Comparison of ENCODE assay signal across 20 cellular contexts in the genomic region with DNA sequence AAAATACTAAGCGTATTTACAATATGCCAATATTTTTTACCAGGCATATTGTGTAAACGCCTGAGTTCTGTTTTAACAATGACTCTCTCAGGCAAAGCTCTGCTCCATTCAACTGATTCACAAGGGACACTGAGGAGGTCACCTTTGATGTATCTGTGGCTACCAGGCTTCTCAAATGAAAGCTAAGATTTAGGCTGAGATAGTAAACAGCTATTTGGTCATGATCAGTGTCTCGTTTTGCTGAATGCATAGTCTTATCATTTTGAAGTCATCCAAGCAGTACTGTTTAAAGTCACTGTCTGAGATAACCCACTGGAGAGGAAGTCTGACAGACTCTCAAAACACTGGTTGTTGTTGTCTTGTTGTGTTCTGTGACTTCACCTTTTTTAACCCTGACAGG. TPM values are rescaled to one million over a fixed set of nuclear protein-coding genes. Genes with fewer than 3 reads are reported as not detected.
DNase-seq lines count a peak whose midpoint lies in the region; FAIRE-seq and TF ChIP-seq lines count a peak whose summit lies in the region.
"Had no signal": no experiment of that assay in that cellular context is flagged by ENCODE, and none has a peak within 500 bp of the region (broad histone marks: within the 10 kb centered on the region; RNA-seq: fewer than 3 reads in every experiment).

No MANE protein-coding gene starts in this region.

- no peak overlapping the region for H4K91ac ChIP-seq in H1 (replicated peaks; ENCODE audit: insufficient read length, low read length)

- no peak overlapping the region for H2BK15ac ChIP-seq in H1 (ENCODE audit: low read length)

- no peak for TF ChIP-seq POLR2A in H1 (IDR thresholded peaks at IDR 0.05; ENCODE audit: control extremely low read depth in 1 of 2, low read depth in 2 of 2, low read length in 2 of 2)

- no peak overlapping the region for H3K23ac ChIP-seq in H1 (ENCODE audit: insufficient read length)

- H3K79me1 ChIP-seq in H1 (ENCODE audit: low read depth, low read length): no peaks in the 10 kb centered on the region

- H3F3A ChIP-seq in smooth muscle cell (ENCODE audit: low read depth): peaks cover 4% of the 10 kb centered on the region

- WGBS in H1 (ENCODE audit: extremely low coverage in 1 of 2, insufficient coverage in 1 of 2, insufficient read length in 1 of 2, insufficient replicate concordance in 2 of 2, low coverage in 1 of 2, low lambda C conversion rate in 2 of 2, missing lambda C conversion rate in 1 of 2), 2 experiments: 78% methylated on average over 3 of the region's 3 CpGs; no CpG with 5 or more reads in 1 of the 2 experiments
- 14% methylated on average over 3 of the region's 3 CpGs for WGBS in smooth muscle cell (ENCODE audit: low lambda C conversion rate)

- no peaks in the 10 kb centered on the region for H3K27me3 ChIP-seq in HUES48 (ENCODE audit: control insufficient read depth, insufficient read depth, low read length)
- H3K27me3 ChIP-seq in H1 (replicated peaks in 1 of 4; ENCODE audit: control insufficient read depth in 3 of 4, extremely low read depth in 1 of 4, insufficient read depth in 3 of 4, low read length in 3 of 4): no peaks in the 10 kb centered on the region
- H3K27me3 ChIP-seq in smooth muscle cell (ENCODE audit: low read depth): no peaks in the 10 kb centered on the region
- H3K27me3 ChIP-seq in ascending aorta: no peaks in the 10 kb centered on the region
- H3K27me3 ChIP-seq: BLaER1 had no signal

- H2BK5ac ChIP-seq in H1 (ENCODE audit: low read depth, low read length): no peak overlapping the region

- no peak overlapping the region for H2BK120ac ChIP-seq in H1 (replicated peaks; ENCODE audit: low read depth, low read length)

- no peaks in the 10 kb centered on the region for H3K9me3 ChIP-seq in HUES48 (ENCODE audit: control insufficient read depth, insufficient read depth, low read length)
- no peaks in the 10 kb centered on the region for H3K9me3 ChIP-seq in H1 (ENCODE audit: insufficient read depth in 2 of 2, low read depth in 1 of 2, low read length in 1 of 2)
- no peaks in the 10 kb centered on the region for H3K9me3 ChIP-seq in smooth muscle cell (replicated peaks; ENCODE audit: low read depth)
- no peaks in the 10 kb centered on the region for H3K9me3 ChIP-seq in ascending aorta
- H3K9me3 ChIP-seq: BLaER1, HAP-1 had no signal

- H2AFZ ChIP-seq in H1 (ENCODE audit: low read length): peak overlapping the region; percentile 4; the same call in 1 of the 2 replicates
- H2AFZ ChIP-seq in smooth muscle cell (ENCODE audit: low read depth): peak overlapping the region; percentile 9

- H3K9ac ChIP-seq in HUES48 (ENCODE audit: low read depth, low read length) (no peak overlapping the region), H1 (replicated peaks in 1 of 4; ENCODE audit: extremely low read depth in 1 of 4, low read depth in 3 of 4, low read length in 3 of 4) (no peak overlapping the region), smooth muscle cell (ENCODE audit: low read depth) (no peak overlapping the region)
- H3K9ac ChIP-seq: BLaER1 had no signal

- CTCF ChIA-PET in H1 (lab: Charles Lee; ENCODE audit: partially characterized antibody): interaction anchor here (1.7 kb wide), 1 partner anchor 13 kb away, joined by 5 read pairs; no protein-coding TSS in a partner anchor

- intact Hi-C loops in ascending aorta (cut with DNase I): no loop called here

- no peak overlapping the region for H2BK20ac ChIP-seq in H1 (ENCODE audit: low read length)

- H3K4me2 ChIP-seq in H1 (ENCODE audit: insufficient read depth in 1 of 2, low read depth in 2 of 2, low read length in 2 of 2): no peak overlapping the region
- no peak overlapping the region for H3K4me2 ChIP-seq in smooth muscle cell
- H3K4me2 ChIP-seq: BLaER1 had no signal

- H2AK5ac ChIP-seq in H1 (ENCODE audit: low read depth, low read length): no peak overlapping the region

- peak; percentile 47 for DNase-seq in DMS53 (lab: John Stamatoyannopoulos, UW)
- DNase-seq in DMS53 treated with DMSO at 0.1 percent for 48 hours (lab: John Stamatoyannopoulos, UW; ENCODE audit: unreplicated experiment): no peak
- DNase-seq in H1 (ENCODE audit: low read depth in 1 of 2, low spot score in 2 of 2): no peak
- no peak for DNase-seq in smooth muscle cell (lab: John Stamatoyannopoulos, UW; ENCODE audit: unreplicated experiment)
- no peak for DNase-seq in ascending aorta (ENCODE audit: low spot score in 2 of 2)
- DNase-seq in NCI-H82 treated with DMSO at 0.1 percent for 48 hours (lab: John Stamatoyannopoulos, UW; ENCODE audit: unreplicated experiment): no peak
- no peak for DNase-seq in effector CD8-positive, alpha-beta T cell (lab: John Stamatoyannopoulos, UW)
- DNase-seq: CD8-positive, alpha-beta memory T cell; DMS79; EL; GDM1; GOT3 had no signal

- no peak overlapping the region for H3K56ac ChIP-seq in H1 (replicated peaks; ENCODE audit: insufficient read length, low read depth, low read length)

- no peaks in the 10 kb centered on the region for H3K36me3 ChIP-seq in HUES48 (ENCODE audit: control insufficient read depth, insufficient read depth, low read length)
- H3K36me3 ChIP-seq in H1 (ENCODE audit: control insufficient read depth in 2 of 4, insufficient read depth in 4 of 4, low read length in 3 of 4): no peaks in the 10 kb centered on the region
- no peaks in the 10 kb centered on the region for H3K36me3 ChIP-seq in smooth muscle cell (ENCODE audit: low read depth)
- H3K36me3 ChIP-seq in ascending aorta: no peaks in the 10 kb centered on the region
- H3K36me3 ChIP-seq: BLaER1, HAP-1 had no signal

- peak overlapping the region; percentile 28 for H3K27ac ChIP-seq in HUES48 (ENCODE audit: low read depth, low read length)
- H3K27ac ChIP-seq in H1 (ENCODE audit: low read depth, low read length): no peak overlapping the region
- no peak overlapping the region for H3K27ac ChIP-seq in smooth muscle cell (ENCODE audit: low read depth)
- H3K27ac ChIP-seq in ascending aorta: no peak overlapping the region
- H3K27ac ChIP-seq: 22Rv1, BLaER1 had no signal

- no peak overlapping the region for H4K5ac ChIP-seq in H1 (ENCODE audit: insufficient read length, low read depth, low read length)

- no peaks in the 10 kb centered on the region for H3K23me2 ChIP-seq in H1 (ENCODE audit: low read depth, low read length)

- POLR2A ChIA-PET in H1 (lab: Charles Lee; ENCODE audit: partially characterized antibody): interaction anchor here (0.7 to 0.8 kb wide), 2 partner anchors 13 to 232 kb away, joined by 3 read pairs; a partner anchor contains a TSS

- H3K4me1 ChIP-seq in HUES48 (ENCODE audit: control insufficient read depth, insufficient read depth, low read length) (no peaks in the 10 kb centered on the region), H1 (replicated peaks in 1 of 4; ENCODE audit: control insufficient read depth in 3 of 4, insufficient read depth in 4 of 4, low read length in 3 of 4) (peaks cover 0 to 3% (median 0%) of the 10 kb centered on the region in 4 experiments; a peak in 1 of 7 replicates), smooth muscle cell (ENCODE audit: low read depth) (peaks cover 4% of the 10 kb centered on the region), ascending aorta (no peaks in the 10 kb centered on the region)
- H3K4me1 ChIP-seq: BLaER1 had no signal

- no peak overlapping the region for H3K18ac ChIP-seq in H1 (ENCODE audit: extremely low read depth, low read length)

- no peak for TF ChIP-seq CTCF in H1 (IDR thresholded peaks at IDR 0.05; ENCODE audit: control extremely low read depth in 1 of 3, insufficient read depth in 1 of 3, low read depth in 1 of 3, low read length in 3 of 3)
- TF ChIP-seq CTCF in smooth muscle cell (IDR thresholded peaks at IDR 0.05; ENCODE audit: borderline replicate concordance, insufficient read depth, poor library complexity, severe bottlenecking): no peak
- no peak for TF ChIP-seq CTCF in ascending aorta (IDR thresholded peaks at IDR 0.05)

- no peak overlapping the region for H4K8ac ChIP-seq in H1 (ENCODE audit: extremely low read depth, insufficient read depth, low read length)

- H3K4me3 ChIP-seq in HUES48 (ENCODE audit: low read depth, low read length) (no peak overlapping the region), H1 (ENCODE audit: extremely low read depth in 1 of 4, insufficient read depth in 2 of 4, low read depth in 3 of 4, low read length in 4 of 4) (no peak overlapping the region), smooth muscle cell (no peak overlapping the region), ascending aorta (no peak overlapping the region)
- H3K4me3 ChIP-seq: BLaER1, HAP-1 had no signal

- no peak for TF ChIP-seq RAD21 in H1 (IDR thresholded peaks at IDR 0.05 in 1 of 2, conservative IDR thresholded peaks at IDR 0.05 in 1 of 2; ENCODE audit: low read depth in 2 of 2, low read length in 2 of 2)

- no peak for TF ChIP-seq EP300 in H1 (IDR thresholded peaks at IDR 0.05; ENCODE audit: borderline replicate concordance in 1 of 2, low read depth in 2 of 2, low read length in 2 of 2)

- FAIRE-seq in H1 (lab: Jason Lieb, UNC): no peak
- FAIRE-seq: GM12892, GM19239, HepG2 had no signal

- H3K4ac ChIP-seq in H1 (replicated peaks; ENCODE audit: insufficient read length, low read depth, low read length): no peak overlapping the region

- H2BK12ac ChIP-seq in H1 (ENCODE audit: low read depth, low read length): no peak overlapping the region

- H4K20me1 ChIP-seq in H1 (replicated peaks in 1 of 2; ENCODE audit: control insufficient read depth in 1 of 2, insufficient read depth in 2 of 2, low read length in 2 of 2): no peaks in the 10 kb centered on the region
- no peaks in the 10 kb centered on the region for H4K20me1 ChIP-seq in smooth muscle cell (ENCODE audit: low read depth)
- H4K20me1 ChIP-seq: BLaER1 had no signal

- no peak overlapping the region for H3K14ac ChIP-seq in H1 (ENCODE audit: insufficient read length)

- no peaks in the 10 kb centered on the region for H3K79me2 ChIP-seq in H1 (ENCODE audit: control insufficient read depth in 1 of 2, insufficient read depth in 2 of 2, low read length in 2 of 2)
- H3K79me2 ChIP-seq in smooth muscle cell (ENCODE audit: low read depth): no peaks in the 10 kb centered on the region

TF ChIP-seq in H1, 55 proteins besides CTCF, POLR2A, EP300 and RAD21 (continues in another document):
- TF ChIP-seq ZNF274 (IDR thresholded peaks at IDR 0.05; ENCODE audit: borderline replicate concordance, extremely low read depth, low read length): no peak
- TF ChIP-seq POLR2AphosphoS5 (IDR thresholded peaks at IDR 0.05; ENCODE audit: low read depth, low read length): no peak
- TF ChIP-seq FOSL1 (IDR thresholded peaks at IDR 0.05; ENCODE audit: insufficient read depth, low read depth, low read length): no peak

RNA-seq across cellular contexts. Expression of a gene that starts 13.7 kb away (rescaled TPM):
- total RNA-seq in H1 (2021; fragmentation: NEBNext Ultra II Directional; extraction: Animal tissue kit (Norgen Biotek cat#: 25700)): 4.8 and 5.6 TPM in 2 replicates
- 1.3 and 1.9 TPM in 2 replicates for polyA plus RNA-seq in H1 (2011; rRNA removed)
- polyA plus RNA-seq in H1 (2011; cell fraction: cytosol; rRNA removed): 1.8 TPM
- 1.9 TPM for polyA plus RNA-seq in H1 (2011; cell fraction: nucleus; rRNA removed)
- 1.8 to 3.0 TPM (median 2.0 TPM) in 4 replicates for polyA plus RNA-seq in H1 (2012, experiment 1 of 2)
- 0.79 TPM for polyA plus RNA-seq in H1 (2012, experiment 2 of 2)
- 3.7 TPM for polyA plus RNA-seq in H1 (2013, experiment 1 of 2)
- 5.4 TPM for polyA plus RNA-seq in H1 (2013, experiment 2 of 2)
- polyA minus RNA-seq in H1 (2011; rRNA and poly(A)+ RNA removed): 2.2 and 2.7 TPM in 2 replicates
- polyA minus RNA-seq in H1 (2011; cell fraction: cytosol; rRNA and poly(A)+ RNA removed): 1.1 TPM
- polyA minus RNA-seq in H1 (2011; cell fraction: nucleus; rRNA and poly(A)+ RNA removed): 10.1 TPM
- total RNA-seq in smooth muscle cell: 0.18 and 0.36 TPM in 2 replicates
- 0.11 and 0.34 TPM in 2 replicates for polyA plus RNA-seq in smooth muscle cell
- not detected for total RNA-seq in ascending aorta
- total RNA-seq: A673; CD8-positive, alpha-beta memory T cell; HepG2 had no signal
- polyA plus RNA-seq: CD8-positive, alpha-beta memory T cell; HepG2 had no signal
